Comparison of ENCODE assay signal across 15 cellular contexts in the genomic region with DNA sequence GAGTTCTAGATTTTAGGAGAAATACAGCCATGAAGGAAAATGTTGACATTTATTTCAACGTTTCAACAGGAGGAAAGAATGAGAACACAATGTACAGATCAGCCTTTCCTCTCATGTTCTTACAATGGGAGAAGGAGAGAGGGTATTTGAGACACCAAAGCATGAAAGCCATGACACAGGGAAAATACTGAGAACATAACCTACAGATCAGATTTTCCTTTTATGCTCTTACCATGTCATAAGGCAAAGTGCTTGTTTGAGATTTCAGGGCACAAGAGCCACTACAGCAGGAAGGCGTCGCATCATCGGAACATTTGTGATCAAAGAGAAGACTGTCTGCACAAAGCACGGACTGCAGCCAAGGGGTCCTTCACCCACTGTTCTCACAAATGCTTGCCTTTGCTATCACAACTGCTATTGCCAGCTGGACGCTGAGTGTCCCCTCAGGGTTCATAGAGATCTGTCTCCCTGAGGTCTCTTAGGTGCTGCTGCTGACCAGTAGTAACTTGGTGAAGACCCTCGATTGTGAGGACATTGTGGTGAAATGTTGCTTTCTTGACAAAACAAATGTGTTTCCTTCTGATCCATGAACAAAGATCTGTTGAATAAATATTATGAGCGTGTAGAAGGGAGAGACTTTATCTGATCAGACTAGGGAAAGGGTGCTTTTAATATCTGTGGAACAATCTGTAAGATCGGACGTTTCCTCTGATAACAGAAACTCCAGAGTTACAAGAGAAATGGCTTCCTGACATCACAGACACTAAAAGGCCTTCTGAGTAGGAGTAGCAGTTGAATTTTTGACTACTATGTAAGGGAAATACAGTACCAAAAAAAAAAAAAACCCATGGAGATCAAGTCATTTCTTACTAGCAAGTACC. TPM values are rescaled to one million over a fixed set of nuclear protein-coding genes. Genes with fewer than 3 reads are reported as not detected.
A peak's percentile ranks its signal among the peaks of the same experiment; 100 is the strongest.
DNase-seq lines count a peak whose midpoint lies in the region; ATAC-seq and TF ChIP-seq lines count a peak whose summit lies in the region.
"Had no signal": no experiment of that assay in that cellular context is flagged by ENCODE, and none has a peak within 500 bp of the region (broad histone marks: within the 10 kb centered on the region; RNA-seq: fewer than 3 reads in every experiment).

No MANE protein-coding gene starts in this region.

- dilution Hi-C loops in IMR-90 (cut with HindIII; ENCODE audit: low sequenced_read_pairs, unreplicated experiment) = no loop called here

- no peaks in the 10 kb centered on the region for H3K9me3 Mint-ChIP-seq in T-helper 1 cell treated with Interleukin-12 subunit alpha and Interleukin-12 subunit beta and Interleukin-4 antibody, amounts not matched to agents 30 μg/mL and 1 μg/mL, for 36 hours
- H3K9me3 Mint-ChIP-seq in activated naive CD8-positive, alpha-beta T cell treated with anti-CD3 and anti-CD28 coated beads, Interleukin-2, amount 50 U/mL, for 24 hours = peaks cover 6% of the 10 kb centered on the region
- H3K9me3 Mint-ChIP-seq: natural killer cell had no signal

- no peaks in the 10 kb centered on the region for H3K27me3 Mint-ChIP-seq in T-helper 1 cell treated with Interleukin-12 subunit alpha and Interleukin-12 subunit beta and Interleukin-4 antibody, amounts not matched to agents 30 μg/mL and 1 μg/mL, for 36 hours (ENCODE audit: low read depth)
- H3K27me3 Mint-ChIP-seq in activated naive CD8-positive, alpha-beta T cell treated with anti-CD3 and anti-CD28 coated beads, Interleukin-2, amount 50 U/mL, for 24 hours = peaks cover 6% of the 10 kb centered on the region

- H3K27ac Mint-ChIP-seq in T-helper 1 cell treated with Interleukin-12 subunit alpha and Interleukin-12 subunit beta and Interleukin-4 antibody, amounts not matched to agents 30 μg/mL and 1 μg/mL, for 36 hours = peak overlapping the region; percentile 33
- H3K27ac Mint-ChIP-seq in activated naive CD8-positive, alpha-beta T cell treated with anti-CD3 and anti-CD28 coated beads, Interleukin-2, amount 50 U/mL, for 24 hours = peak overlapping the region; percentile 95
- H3K27ac Mint-ChIP-seq: natural killer cell had no signal

- CTCF ChIA-PET in IMR-90 (lab: Yijun Ruan, JAX) = no interaction called here

- no peak for TF ChIP-seq CTCF in IMR-90 (conservative IDR thresholded peaks at IDR 0.05; ENCODE audit: low read depth, low read length)

- peak overlapping the region; percentile 25 for H3K4ac ChIP-seq in IMR-90 (ENCODE audit: low read depth, low read length)

- H3K4me1 ChIP-seq in IMR-90 (ENCODE audit: control insufficient read depth, insufficient read depth, low read length) (0 out of 2 replicates have a peak, but pooled peaks cover 2% of the 10 kb centered on the region), aorta (ENCODE audit: control insufficient read depth in 1 of 2, insufficient read depth in 2 of 2, low read length in 2 of 2) (no peaks in the 10 kb centered on the region)

- H3K4me2 ChIP-seq in IMR-90 (ENCODE audit: low read depth, low read length) = no peak overlapping the region

- no peak overlapping the region for H3K27ac ChIP-seq in IMR-90 (ENCODE audit: insufficient read depth, low read length)
- no peak overlapping the region for H3K27ac ChIP-seq in aorta (ENCODE audit: low read depth in 1 of 2, low read length in 2 of 2)

- BruUV-seq in IMR-90 (replicated peaks; lab: Mats Ljungman, UMichigan) = no TSS peak

- ATAC-seq in IMR-90 (ENCODE audit: low read depth) = no peak
- ATAC-seq in activated naive CD8-positive, alpha-beta T cell treated with anti-CD3 and anti-CD28 coated beads, Interleukin-2, amount 50 U/mL, for 24 hours = peak; percentile 76
- ATAC-seq in GM18909 (IDR thresholded peaks at IDR 0.05; ENCODE audit: poor library complexity, unreplicated experiment) = no peak
- no peak for ATAC-seq in aorta (ENCODE audit: low FRiP score)

- TF ChIP-seq RAD21 in IMR-90 (IDR thresholded peaks at IDR 0.05; ENCODE audit: low read length) = no peak

- no peak overlapping the region for H2AK9ac ChIP-seq in IMR-90 (replicated peaks; ENCODE audit: low read depth, low read length, poor library complexity)

- peak overlapping the region; percentile 24; the same call in 2 of the 3 replicates for H2BK15ac ChIP-seq in IMR-90 (ENCODE audit: low read depth, low read length)

- no peaks in the 10 kb centered on the region for H3K79me1 ChIP-seq in IMR-90 (ENCODE audit: low read depth in 1 of 2, low read length in 2 of 2)

- H3K18ac ChIP-seq in IMR-90 (ENCODE audit: low read depth, low read length) = peak overlapping the region; percentile 59

- no peak overlapping the region for H3K9ac ChIP-seq in IMR-90 (ENCODE audit: low read depth, low read length)

- H4K8ac ChIP-seq in IMR-90 (ENCODE audit: low read depth in 2 of 2, low read length in 2 of 2) = no peak overlapping the region

- peak overlapping the region; percentile 9 for H3K4me3 Mint-ChIP-seq in T-helper 1 cell treated with Interleukin-12 subunit alpha and Interleukin-12 subunit beta and Interleukin-4 antibody, amounts not matched to agents 30 μg/mL and 1 μg/mL, for 36 hours
- H3K4me3 Mint-ChIP-seq in activated naive CD8-positive, alpha-beta T cell treated with anti-CD3 and anti-CD28 coated beads, Interleukin-2, amount 50 U/mL, for 24 hours = peak overlapping the region; percentile 55
- H3K4me3 Mint-ChIP-seq: natural killer cell had no signal

- no peaks in the 10 kb centered on the region for H3K9me1 ChIP-seq in IMR-90 (ENCODE audit: insufficient read depth, low read length)

- no peak overlapping the region for H2BK5ac ChIP-seq in IMR-90 (ENCODE audit: low read depth, low read length, poor library complexity, severe bottlenecking)

- no peak overlapping the region for H3K56ac ChIP-seq in IMR-90 (ENCODE audit: extremely low read depth, insufficient read depth, low read length)

- no peak overlapping the region; the same call in 1 of the 2 replicates for H2BK20ac ChIP-seq in IMR-90 (ENCODE audit: low read depth, low read length)

- no peak overlapping the region for H3K23ac ChIP-seq in IMR-90 (ENCODE audit: low read depth, low read length)

- H3K14ac ChIP-seq in IMR-90 (replicated peaks; ENCODE audit: low read depth, low read length) = 0 out of 2 replicates have a peak overlapping the region, but pooled peaks have one; percentile 16

- no peak overlapping the region for H2AFZ ChIP-seq in IMR-90 (replicated peaks; ENCODE audit: low read length, poor library complexity)

- H3K36me3 Mint-ChIP-seq in T-helper 1 cell treated with Interleukin-12 subunit alpha and Interleukin-12 subunit beta and Interleukin-4 antibody, amounts not matched to agents 30 μg/mL and 1 μg/mL, for 36 hours (ENCODE audit: low read depth) = peaks cover 21% of the 10 kb centered on the region
- peaks cover 4% of the 10 kb centered on the region for H3K36me3 Mint-ChIP-seq in activated naive CD8-positive, alpha-beta T cell treated with anti-CD3 and anti-CD28 coated beads, Interleukin-2, amount 50 U/mL, for 24 hours (ENCODE audit: low read depth)
- H3K36me3 Mint-ChIP-seq: natural killer cell had no signal

- no peaks in the 10 kb centered on the region for H4K20me1 ChIP-seq in IMR-90 (ENCODE audit: insufficient read depth, low read length)

- DNase-seq in IMR-90 (no peak), aorta (no peak), SW480 (ENCODE audit: low spot score) (no peak)
- DNase-seq in activated naive CD8-positive, alpha-beta T cell treated with anti-CD3 and anti-CD28 coated beads, Interleukin-2, amount 50 U/mL, for 24 hours = peak; percentile 47
- DNase-seq in stimulated activated CD4-positive, alpha-beta T cell treated with anti-CD3 and anti-CD28 coated beads, Interleukin-2, amount 100 ng/mL, for 4 hours (ENCODE audit: low read depth) = peak; percentile 20
- DNase-seq: C1 segment of cervical spinal cord; effector memory CD4-positive, alpha-beta T cell; MM.1S; natural killer cell; NCI-H187; NCI-H524; retina; stimulated activated naive CD4-positive, alpha-beta T cell treated with Interleukin-2 at 50 U/mL for 16 hours had no signal

- no peak for TF ChIP-seq POLR2A in IMR-90 (IDR thresholded peaks at IDR 0.05; ENCODE audit: low read depth, low read length)

- H3K27me3 ChIP-seq in IMR-90 (ENCODE audit: control insufficient read depth, insufficient read depth, low read length) = peaks cover 2% of the 10 kb centered on the region; the same call in 1 of the 2 replicates
- no peaks in the 10 kb centered on the region for H3K27me3 ChIP-seq in aorta (ENCODE audit: control insufficient read depth in 1 of 2, insufficient read depth in 2 of 2, low read length in 1 of 2)

- H2BK120ac ChIP-seq in IMR-90 (ENCODE audit: low read depth, low read length) = peak overlapping the region; percentile 47; the same call in 1 of the 2 replicates

- peaks cover 37% of the 10 kb centered on the region for H3K4me1 Mint-ChIP-seq in T-helper 1 cell treated with Interleukin-12 subunit alpha and Interleukin-12 subunit beta and Interleukin-4 antibody, amounts not matched to agents 30 μg/mL and 1 μg/mL, for 36 hours (ENCODE audit: low read depth)
- H3K4me1 Mint-ChIP-seq in activated naive CD8-positive, alpha-beta T cell treated with anti-CD3 and anti-CD28 coated beads, Interleukin-2, amount 50 U/mL, for 24 hours = peaks cover 61% of the 10 kb centered on the region

- H2AK5ac ChIP-seq in IMR-90 (ENCODE audit: low read depth, low read length) = peak overlapping the region; percentile 75

- no peak overlapping the region for H3K4me3 ChIP-seq in IMR-90 (ENCODE audit: insufficient read depth, low read depth, low read length)
- no peak overlapping the region for H3K4me3 ChIP-seq in aorta (ENCODE audit: low read length in 2 of 2)

- POLR2A ChIA-PET in IMR-90 (lab: Charles Lee; ENCODE audit: unreplicated experiment) = no interaction called here

- 80% methylated on average over 4 of the region's 10 CpGs; no CpG with 5 or more reads in 1 of the 2 experiments for WGBS in IMR-90 (ENCODE audit: extremely low coverage in 2 of 2, insufficient read length in 1 of 2), 2 experiments
- WGBS in aorta, 2 donors = 76 to 78% methylated on average over 10 of the region's 10 CpGs

- H3K9me3 ChIP-seq in IMR-90 (ENCODE audit: control insufficient read depth, insufficient read depth, low read length) (no peaks in the 10 kb centered on the region), aorta (ENCODE audit: control insufficient read depth, low read length) (no peaks in the 10 kb centered on the region)

- 0 out of 2 replicates have a peak overlapping the region, but pooled peaks have one; percentile 51 for H4K5ac ChIP-seq in IMR-90 (ENCODE audit: low read depth, low read length)

- no peak overlapping the region for H4K91ac ChIP-seq in IMR-90 (ENCODE audit: insufficient read depth, low read depth, low read length)

- in situ Hi-C loops in IMR-90 (cut with MboI; ENCODE audit: low sequenced_read_pairs) = no loop called here

- H3K36me3 ChIP-seq in IMR-90 (ENCODE audit: control insufficient read depth, insufficient read depth, low read length) (no peaks in the 10 kb centered on the region), aorta (ENCODE audit: control insufficient read depth in 1 of 2, insufficient read depth in 2 of 2, low read length in 1 of 2) (no peaks in the 10 kb centered on the region)

- intact Hi-C loops in IMR-90 (cut with micrococcal nuclease) = no loop called here
- intact Hi-C loops in aorta (cut with DNase I) = no loop called here

RNA-seq across cellular contexts. Expression of gene IL1RL1, which starts 6.4 kb away (rescaled TPM):
- total RNA-seq in IMR-90 (2012; rRNA removed) = under 0.01 TPM in 2 replicates
- polyA plus RNA-seq in IMR-90 (2012; rRNA removed) = 0.14 TPM in 1 of 2 replicates, not detected in the other
- polyA plus RNA-seq in IMR-90 (2012; cell fraction: cytosol; rRNA removed) = 0.01 TPM in 1 of 2 replicates, not detected in the other
- 0.02 and 0.21 TPM in 2 replicates for polyA plus RNA-seq in IMR-90 (2012; cell fraction: nucleus; rRNA removed; ENCODE audit: low replicate concordance)
- 1 to 10 TPM; 7.4 to 8.1 TPM for total RNA-seq in aorta
- 1 to 10 TPM; 2.5 to 6.9 TPM for polyA plus RNA-seq in aorta

RNA-seq across cellular contexts. Expression of gene IL18R1, which starts 50.6 kb away (rescaled TPM):
- 0.18 and 0.28 TPM in 2 replicates for total RNA-seq in IMR-90 (2012; rRNA removed)
- 0.14 and 0.24 TPM in 2 replicates for polyA plus RNA-seq in IMR-90 (2012; rRNA removed)
- polyA plus RNA-seq in IMR-90 (2012; cell fraction: cytosol; rRNA removed) = 0.03 and 0.08 TPM in 2 replicates
- polyA plus RNA-seq in IMR-90 (2012; cell fraction: nucleus; rRNA removed; ENCODE audit: low replicate concordance) = 0.09 and 0.46 TPM in 2 replicates
- total RNA-seq in aorta = 10 to 100 TPM in 1 of 2 donors, 1 to 10 TPM in 1; 8.0 to 11.0 TPM
- 1 to 10 TPM in 1 of 2 donors, under 1 TPM in 1; 0.33 to 1.6 TPM for polyA plus RNA-seq in aorta

Comparison
In these comparisons a context has a peak if more than half of its experiments do, and no peak if none do; other contexts are left out.
1. DNase-seq: peak in activated naive CD8-positive, alpha-beta T cell treated with anti-CD3 and anti-CD28 coated beads, Interleukin-2, amount 50 U/mL, for 24 hours (single experiment) and stimulated activated CD4-positive, alpha-beta T cell treated with anti-CD3 and anti-CD28 coated beads, Interleukin-2, amount 100 ng/mL, for 4 hours (single experiment); none in IMR-90 (single experiment), aorta (0 of 2) and SW480 (single experiment).